ENCODE assay signal across 1 cellular context in genomic region chr3:50617096-50617791, GRCh38.
TF ChIP-seq lines count a peak whose summit lies in the region.

MAPKAPK3 (plus strand) TSS chr3:50617151; CDS start chr3:50617566, 415 bp downstream.

TF ChIP-seq in H1, 55 proteins besides CTCF, POLR2A, EP300 and RAD21 (continued from another document):
- no peak for TF ChIP-seq TCF12 (IDR thresholded peaks at IDR 0.05; ENCODE audit: low read depth, low read length)
- TF ChIP-seq YY1 (IDR thresholded peaks at IDR 0.05; ENCODE audit: low read depth, low read length), result peak; percentile 78
- no peak for TF ChIP-seq SP4 (IDR thresholded peaks at IDR 0.05; ENCODE audit: low read length)
- TF ChIP-seq SIN3A (conservative IDR thresholded peaks at IDR 0.05 in 1 of 2, IDR thresholded peaks at IDR 0.05 in 1 of 2; ENCODE audit: low read depth in 1 of 2, low read length in 2 of 2), result 0 out of 4 replicates have a peak, but pooled peaks have one; percentile 7 to 13
- no peak for TF ChIP-seq BCL11A (IDR thresholded peaks at IDR 0.05; ENCODE audit: low read depth in 2 of 2, low read length in 2 of 2)
- no peak for TF ChIP-seq CTBP2 (IDR thresholded peaks at IDR 0.05; ENCODE audit: borderline replicate concordance, insufficient read depth, insufficient read length, low read length)
- TF ChIP-seq CBX8 (IDR thresholded peaks at IDR 0.05; ENCODE audit: borderline replicate concordance, low read depth, low read length), result no peak
- TF ChIP-seq CEBPB (IDR thresholded peaks at IDR 0.05; ENCODE audit: low read depth, low read length), result 0 out of 2 replicates have a peak, but pooled peaks have one; percentile 8
- TF ChIP-seq, protein P1, sequence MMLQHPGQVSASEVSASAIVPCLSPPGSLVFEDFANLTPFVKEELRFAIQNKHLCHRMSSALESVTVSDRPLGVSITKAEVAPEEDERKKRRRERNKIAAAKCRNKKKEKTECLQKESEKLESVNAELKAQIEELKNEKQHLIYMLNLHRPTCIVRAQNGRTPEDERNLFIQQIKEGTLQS (IDR thresholded peaks at IDR 0.05; ENCODE audit: insufficient read depth, low read depth, low read length), result no peak
- TF ChIP-seq PHF8 (conservative IDR thresholded peaks at IDR 0.05; ENCODE audit: low read depth, low read length), result peak; percentile 59; the same call in 1 of the 2 replicates
- TF ChIP-seq, protein P2, sequence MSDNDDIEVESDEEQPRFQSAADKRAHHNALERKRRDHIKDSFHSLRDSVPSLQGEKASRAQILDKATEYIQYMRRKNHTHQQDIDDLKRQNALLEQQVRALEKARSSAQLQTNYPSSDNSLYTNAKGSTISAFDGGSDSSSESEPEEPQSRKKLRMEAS (IDR thresholded peaks at IDR 0.05), result peak; percentile 81
- TF ChIP-seq, protein P3, sequence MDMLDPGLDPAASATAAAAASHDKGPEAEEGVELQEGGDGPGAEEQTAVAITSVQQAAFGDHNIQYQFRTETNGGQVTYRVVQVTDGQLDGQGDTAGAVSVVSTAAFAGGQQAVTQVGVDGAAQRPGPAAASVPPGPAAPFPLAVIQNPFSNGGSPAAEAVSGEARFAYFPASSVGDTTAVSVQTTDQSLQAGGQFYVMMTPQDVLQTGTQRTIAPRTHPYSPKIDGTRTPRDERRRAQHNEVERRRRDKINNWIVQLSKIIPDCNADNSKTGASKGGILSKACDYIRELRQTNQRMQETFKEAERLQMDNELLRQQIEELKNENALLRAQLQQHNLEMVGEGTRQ (IDR thresholded peaks at IDR 0.05; ENCODE audit: low read length), result peak; percentile 57
- TF ChIP-seq EZH2 (IDR thresholded peaks at IDR 0.05; ENCODE audit: low read depth, low read length, severe bottlenecking), result no peak
- TF ChIP-seq RXRA (IDR thresholded peaks at IDR 0.05; ENCODE audit: insufficient read depth, low read depth, low read length), result no peak
- no peak for TF ChIP-seq SUZ12 (IDR thresholded peaks at IDR 0.05; ENCODE audit: low read length)
- no peak for TF ChIP-seq GTF2F1 (IDR thresholded peaks at IDR 0.05; ENCODE audit: borderline replicate concordance, low read depth, low read length)
- no peak for TF ChIP-seq JUN (IDR thresholded peaks at IDR 0.05; ENCODE audit: low read depth, low read length)
- no peak for TF ChIP-seq CHD2 (IDR thresholded peaks at IDR 0.05; ENCODE audit: low read length)
- TF ChIP-seq TAF7 (optimal IDR thresholded peaks at IDR 0.05; ENCODE audit: borderline replicate concordance, low read depth, low read length), result no peak
- TF ChIP-seq RFX5 (IDR thresholded peaks at IDR 0.05; ENCODE audit: borderline replicate concordance, low read depth, low read length), result no peak
- no peak for TF ChIP-seq TEAD4 (IDR thresholded peaks at IDR 0.05; ENCODE audit: low read depth, low read length)
- no peak for TF ChIP-seq BACH1 (IDR thresholded peaks at IDR 0.05; ENCODE audit: low read length)
- TF ChIP-seq JUND (IDR thresholded peaks at IDR 0.05; ENCODE audit: low read length), result no peak
- peak; percentile 74; the same call in 1 of the 2 replicates for TF ChIP-seq E2F6 (IDR thresholded peaks at IDR 0.05)
- no peak for TF ChIP-seq HDAC2 (IDR thresholded peaks at IDR 0.05; ENCODE audit: borderline replicate concordance in 1 of 2, low read depth in 2 of 2, low read length in 2 of 2)
- TF ChIP-seq GABPA (IDR thresholded peaks at IDR 0.05; ENCODE audit: borderline replicate concordance, insufficient read depth, low read length), result no peak
- TF ChIP-seq KDM4A (IDR thresholded peaks at IDR 0.05; ENCODE audit: low read depth, low read length, severe bottlenecking), result peak; percentile 69
- no peak for TF ChIP-seq SIRT6 (IDR thresholded peaks at IDR 0.05; ENCODE audit: low read length)
- TF ChIP-seq NRF1 (IDR thresholded peaks at IDR 0.05; ENCODE audit: low read depth, low read length), result no peak
- TF ChIP-seq MAFK (IDR thresholded peaks at IDR 0.05; ENCODE audit: low read depth, low read length), result no peak
- TF ChIP-seq POLR2AphosphoS5 (IDR thresholded peaks at IDR 0.05; ENCODE audit: low read depth, low read length), result no peak
- TF ChIP-seq POU5F1 (IDR thresholded peaks at IDR 0.05; ENCODE audit: low read depth, low read length), result no peak
- peak; percentile 72 for TF ChIP-seq TBP (IDR thresholded peaks at IDR 0.05; ENCODE audit: low read depth, low read length)
